Comparison of ENCODE assay signal across 8 cellular contexts in genomic region chr9:63817622-63818518, GRCh38.
DNase-seq lines count a peak whose midpoint lies in the region; ATAC-seq and TF ChIP-seq lines count a peak whose summit lies in the region.

No MANE protein-coding gene starts in this region.

- peak overlapping the region; percentile 76 for H3K4me3 Mint-ChIP-seq in activated CD8-positive, alpha-beta memory T cell treated with anti-CD3 and anti-CD28 coated beads, Interleukin-2, amount 10 ng/mL, durations not matched to agents 7 days and 5 days

- peak overlapping the region; percentile 83 for H2BK5ac ChIP-seq in neuronal stem cell (ENCODE audit: low read length)

- TF ChIP-seq POLR2A in testis (IDR thresholded peaks at IDR 0.05) = no peak

- H3K27me3 ChIP-seq in neuronal stem cell (ENCODE audit: control insufficient read depth in 3 of 3, insufficient read depth in 3 of 3, low read depth in 1 of 3, low read length in 3 of 3) (peaks cover 9 to 23% (median 22%) of the 10 kb centered on the region in 3 experiments), testis (no peaks in the 10 kb centered on the region)

- ATAC-seq in HG03442 (IDR thresholded peaks at IDR 0.05; ENCODE audit: unreplicated experiment) = peak; percentile 64
- ATAC-seq in activated CD8-positive, alpha-beta memory T cell treated with anti-CD3 and anti-CD28 coated beads, Interleukin-2, amount 10 ng/mL, durations not matched to agents 7 days and 5 days = peak; percentile 68

- H2BK12ac ChIP-seq in neuronal stem cell (ENCODE audit: low read length) = peak overlapping the region; percentile 18

- H3K27me3 Mint-ChIP-seq in activated CD8-positive, alpha-beta memory T cell treated with anti-CD3 and anti-CD28 coated beads, Interleukin-2, amount 10 ng/mL, durations not matched to agents 7 days and 5 days = peaks cover 10% of the 10 kb centered on the region

- intact Hi-C loops in testis (cut with DNase I; ENCODE audit: low total_unique reads) = no loop called here

- peak overlapping the region; percentile 81 for H3K27ac Mint-ChIP-seq in activated CD8-positive, alpha-beta memory T cell treated with anti-CD3 and anti-CD28 coated beads, Interleukin-2, amount 10 ng/mL, durations not matched to agents 7 days and 5 days

- H3K9ac ChIP-seq in neuronal stem cell (ENCODE audit: low read depth, low read length, poor library complexity) = no peak overlapping the region

- H3K14ac ChIP-seq in neuronal stem cell (ENCODE audit: low read length) = peak overlapping the region; percentile 99

- H2BK120ac ChIP-seq in neuronal stem cell (ENCODE audit: low read depth, low read length) = peak overlapping the region; percentile 29

- H2BK15ac ChIP-seq in neuronal stem cell (ENCODE audit: low read length) = peak overlapping the region; percentile 83

- H3K9me3 ChIP-seq in neuronal stem cell (replicated peaks in 1 of 2; ENCODE audit: control insufficient read depth in 2 of 2, insufficient read depth in 1 of 2, low read depth in 1 of 2, low read length in 2 of 2) (peaks cover 6 to 11% of the 10 kb centered on the region in 2 donors), testis (no peaks in the 10 kb centered on the region)

- peak overlapping the region; percentile 29 for H3K18ac ChIP-seq in neuronal stem cell (ENCODE audit: low read length)

- CTCF ChIA-PET in activated CD8-positive, alpha-beta memory T cell treated with anti-CD3 and anti-CD28 coated beads, Interleukin-2, amount 10 ng/mL, durations not matched to agents 7 days and 5 days (lab: Charles Lee) = interaction anchor here (1.4 to 2.2 kb wide), 2 partner anchors 1015 to 1018 kb away, joined by 12 to 19 read pairs; no protein-coding TSS in a partner anchor

- H2AFZ ChIP-seq in neuronal stem cell (ENCODE audit: low read length) = peak overlapping the region; percentile 77

- no peak overlapping the region for H3K4ac ChIP-seq in neuronal stem cell (ENCODE audit: low read length)

- H3K9me3 Mint-ChIP-seq in activated CD8-positive, alpha-beta memory T cell treated with anti-CD3 and anti-CD28 coated beads, Interleukin-2, amount 10 ng/mL, durations not matched to agents 7 days and 5 days (ENCODE audit: low read depth) = peaks cover 11% of the 10 kb centered on the region

- peak overlapping the region; percentile 89 for H2AK5ac ChIP-seq in neuronal stem cell (ENCODE audit: low read depth, low read length)

- peaks cover 4% of the 10 kb centered on the region for H3K79me1 ChIP-seq in neuronal stem cell (ENCODE audit: low read depth, low read length)

- H3K36me3 ChIP-seq in neuronal stem cell (replicated peaks in 1 of 2; ENCODE audit: control insufficient read depth in 2 of 2, insufficient read depth in 2 of 2, low read length in 2 of 2) = no peaks in the 10 kb centered on the region
- H3K36me3 ChIP-seq in testis (ENCODE audit: low read depth, missing control alignments) = no peaks in the 10 kb centered on the region

- TF ChIP-seq CTCF in fibroblast of the aortic adventitia (IDR thresholded peaks at IDR 0.05; ENCODE audit: insufficient read depth, low read length) (no peak), testis (IDR thresholded peaks at IDR 0.05) (no peak)

- no peak overlapping the region for H3K27ac ChIP-seq in neuronal stem cell (replicated peaks; ENCODE audit: low read length)
- H3K27ac ChIP-seq in testis = no peak overlapping the region

- peaks cover 17% of the 10 kb centered on the region for H3K4me1 Mint-ChIP-seq in activated CD8-positive, alpha-beta memory T cell treated with anti-CD3 and anti-CD28 coated beads, Interleukin-2, amount 10 ng/mL, durations not matched to agents 7 days and 5 days

- H3K23ac ChIP-seq in neuronal stem cell (ENCODE audit: low read depth, low read length, poor library complexity) = peak overlapping the region; percentile 90

- peak; percentile 62 for DNase-seq in activated naive CD4-positive, alpha-beta T cell treated with Interleukin-2 at 50 U/mL for 16 hours
- DNase-seq in activated naive CD4-positive, alpha-beta T cell (lab: John Stamatoyannopoulos, UW) = no peak
- DNase-seq in activated CD8-positive, alpha-beta memory T cell treated with anti-CD3 and anti-CD28 coated beads, Interleukin-2, amount 10 ng/mL, durations not matched to agents 7 days and 5 days = peak; percentile 89
- DNase-seq in fibroblast of the aortic adventitia (ENCODE audit: low read depth) (peak; percentile 12), neuronal stem cell (ENCODE audit: low spot score) (peak; percentile 37), testis (peak; percentile 48), DMS53 treated with DMSO at 0.1 percent for 48 hours (lab: John Stamatoyannopoulos, UW; ENCODE audit: unreplicated experiment) (no peak)

- peak overlapping the region; percentile 67 for H3K4me2 ChIP-seq in neuronal stem cell (ENCODE audit: insufficient read depth, low read length, poor library complexity, severe bottlenecking)

- H3K4me3 ChIP-seq in fibroblast of the aortic adventitia (ENCODE audit: low read depth, low read length) (peak overlapping the region; percentile 71), neuronal stem cell (ENCODE audit: low read length in 2 of 2) (peak overlapping the region; percentile 28 to 42), testis (no peak overlapping the region)

- peaks cover 6% of the 10 kb centered on the region for H3K36me3 Mint-ChIP-seq in activated CD8-positive, alpha-beta memory T cell treated with anti-CD3 and anti-CD28 coated beads, Interleukin-2, amount 10 ng/mL, durations not matched to agents 7 days and 5 days

- H3K4me1 ChIP-seq in neuronal stem cell (ENCODE audit: control insufficient read depth in 2 of 2, insufficient read depth in 1 of 2, low read depth in 1 of 2, low read length in 2 of 2) = peaks cover 2 to 5% of the 10 kb centered on the region in 2 donors
- no peaks in the 10 kb centered on the region for H3K4me1 ChIP-seq in testis

- WGBS in neuronal stem cell (ENCODE audit: extremely low coverage in 2 of 2, insufficient read length in 2 of 2, insufficient replicate concordance in 1 of 2), 2 donors = no CpG with 5 or more reads among the region's 41 CpGs
- WGBS in testis, 2 donors = 22% methylated on average over 41 of the region's 41 CpGs

- H4K91ac ChIP-seq in neuronal stem cell (ENCODE audit: low read depth, low read length, poor library complexity) = no peak overlapping the region

- no peak overlapping the region for H4K8ac ChIP-seq in neuronal stem cell (ENCODE audit: low read depth, low read length)

Comparison
In these comparisons a context has a peak if more than half of its experiments do, and no peak if none do; other contexts are left out.
1. DNase-seq: peak in activated naive CD4-positive, alpha-beta T cell treated with Interleukin-2 at 50 U/mL for 16 hours (single experiment), activated CD8-positive, alpha-beta memory T cell treated with anti-CD3 and anti-CD28 coated beads, Interleukin-2, amount 10 ng/mL, durations not matched to agents 7 days and 5 days (single experiment), fibroblast of the aortic adventitia (single experiment), neuronal stem cell (single experiment) and testis (single experiment); none in activated naive CD4-positive, alpha-beta T cell (0 of 4) and DMS53 treated with DMSO at 0.1 percent for 48 hours (single experiment).
2. H3K4me3 ChIP-seq: peak in fibroblast of the aortic adventitia (single experiment) and neuronal stem cell (2 of 2); none in testis (0 of 2).